In genomic region chr7:106222545-106222944, GRCh38 we compare ENCODE assay signal across 14 cellular contexts.
DNase-seq lines count a peak whose midpoint lies in the region; ATAC-seq and TF ChIP-seq lines count a peak whose summit lies in the region.
"Had no signal": no experiment of that assay in that cellular context is flagged by ENCODE, and none has a peak within 500 bp of the region (broad histone marks: within the 10 kb centered on the region; RNA-seq: fewer than 3 reads in every experiment).

No MANE protein-coding gene starts in this region.

- CTCF ChIA-PET in activated CD8-positive, alpha-beta T cell treated with anti-CD3 and anti-CD28 coated beads, Interleukin-2, amount 10 ng/mL, durations not matched to agents 7 days and 5 days (lab: Charles Lee): interaction anchor here (1.4 kb wide), 1 partner anchor 46 kb away, joined by 5 read pairs; no protein-coding TSS in a partner anchor
- CTCF ChIA-PET in activated CD8-positive, alpha-beta T cell treated with anti-CD3 and anti-CD28 coated beads for 36 hours (lab: Charles Lee): no interaction called here

- peaks cover 12% of the 10 kb centered on the region for H3K27me3 Mint-ChIP-seq in activated CD8-positive, alpha-beta T cell treated with anti-CD3 and anti-CD28 coated beads, Interleukin-2, amount 10 ng/mL, durations not matched to agents 7 days and 5 days (ENCODE audit: low read depth)
- H3K27me3 Mint-ChIP-seq in activated CD8-positive, alpha-beta T cell treated with anti-CD3 and anti-CD28 coated beads for 36 hours: peaks cover 16% of the 10 kb centered on the region
- H3K27me3 Mint-ChIP-seq in endothelial cell (ENCODE audit: unreplicated experiment): no peaks in the 10 kb centered on the region

- DNase-seq in activated CD8-positive, alpha-beta T cell treated with anti-CD3 and anti-CD28 coated beads, Interleukin-2, amount 10 ng/mL, durations not matched to agents 7 days and 5 days: no peak
- DNase-seq in activated CD8-positive, alpha-beta T cell treated with anti-CD3 and anti-CD28 coated beads for 36 hours: no peak
- DNase-seq in left ventricle myocardium inferior (no peak), right atrium auricular region (ENCODE audit: low spot score) (no peak), endothelial cell (ENCODE audit: low spot score) (no peak), tibial artery (no peak), sigmoid colon (no peak)
- DNase-seq in stimulated activated CD4-positive, alpha-beta T cell treated with anti-CD3 and anti-CD28 coated beads, Interleukin-12 subunit alpha, Interleukin-12 subunit beta, amount 100 ng/mL, for 4 hours: no peak
- DNase-seq: BE2C; CD4-positive, alpha-beta memory T cell; DMS79; H9 had no signal

- 91 to 98% methylated on average over 2 of the region's 2 CpGs for WGBS in sigmoid colon, 2 donors

- peaks cover 26% of the 10 kb centered on the region for H3K4me1 Mint-ChIP-seq in activated CD8-positive, alpha-beta T cell treated with anti-CD3 and anti-CD28 coated beads, Interleukin-2, amount 10 ng/mL, durations not matched to agents 7 days and 5 days (ENCODE audit: low read depth)
- peaks cover 7% of the 10 kb centered on the region for H3K4me1 Mint-ChIP-seq in activated CD8-positive, alpha-beta T cell treated with anti-CD3 and anti-CD28 coated beads for 36 hours (ENCODE audit: low read depth)
- H3K4me1 Mint-ChIP-seq in endothelial cell (ENCODE audit: unreplicated experiment): peaks cover 41% of the 10 kb centered on the region

- POLR2A ChIA-PET in activated CD8-positive, alpha-beta T cell treated with anti-CD3 and anti-CD28 coated beads, Interleukin-2, amount 10 ng/mL, durations not matched to agents 7 days and 5 days (lab: Charles Lee): no interaction called here
- POLR2A ChIA-PET in activated CD8-positive, alpha-beta T cell treated with anti-CD3 and anti-CD28 coated beads for 36 hours (lab: Charles Lee): no interaction called here

- ATAC-seq in activated CD8-positive, alpha-beta T cell treated with anti-CD3 and anti-CD28 coated beads, Interleukin-2, amount 10 ng/mL, durations not matched to agents 7 days and 5 days: no peak
- ATAC-seq in activated CD8-positive, alpha-beta T cell treated with anti-CD3 and anti-CD28 coated beads for 36 hours: no peak

- peak overlapping the region; percentile 2 for H3K27ac Mint-ChIP-seq in activated CD8-positive, alpha-beta T cell treated with anti-CD3 and anti-CD28 coated beads, Interleukin-2, amount 10 ng/mL, durations not matched to agents 7 days and 5 days
- H3K27ac Mint-ChIP-seq in activated CD8-positive, alpha-beta T cell treated with anti-CD3 and anti-CD28 coated beads for 36 hours: no peak overlapping the region
- H3K27ac Mint-ChIP-seq in endothelial cell (ENCODE audit: unreplicated experiment): peak overlapping the region; percentile 17
- H3K27ac Mint-ChIP-seq: GM23338, H9 had no signal

- H3K36me3 ChIP-seq in left ventricle myocardium inferior: no peaks in the 10 kb centered on the region
- H3K36me3 ChIP-seq in right atrium auricular region: no peaks in the 10 kb centered on the region
- H3K36me3 ChIP-seq in tibial artery: no peaks in the 10 kb centered on the region
- no peaks in the 10 kb centered on the region for H3K36me3 ChIP-seq in sigmoid colon
- H3K36me3 ChIP-seq: BE2C had no signal

- peak overlapping the region; percentile 34 for H3K27ac ChIP-seq in left ventricle myocardium inferior (replicated peaks)
- peak overlapping the region in 1 of 2 donors; percentile 3 for H3K27ac ChIP-seq in right atrium auricular region
- peak overlapping the region; percentile 25 to 30 for H3K27ac ChIP-seq in tibial artery
- no peak overlapping the region for H3K27ac ChIP-seq in sigmoid colon
- H3K27ac ChIP-seq: C4-2B had no signal

- H3K4me3 ChIP-seq in left ventricle myocardium inferior (no peak overlapping the region), right atrium auricular region (no peak overlapping the region), tibial artery (no peak overlapping the region), sigmoid colon (no peak overlapping the region)
- H3K4me3 ChIP-seq: GM23338 had no signal

- intact Hi-C loops in activated CD8-positive, alpha-beta T cell treated with anti-CD3 and anti-CD28 coated beads for 36 hours (cut with micrococcal nuclease): no loop called here
- intact Hi-C loops in left ventricle myocardium inferior (cut with micrococcal nuclease): no loop called here
- intact Hi-C loops in tibial artery (cut with DNase I; ENCODE audit: low total_unique reads): no loop called here
- intact Hi-C loops in sigmoid colon (cut with DNase I): no loop called here

- TF ChIP-seq POLR2A in sigmoid colon (IDR thresholded peaks at IDR 0.05): no peak

- no peak for TF ChIP-seq CTCF in activated CD8-positive, alpha-beta T cell treated with anti-CD3 and anti-CD28 coated beads for 36 hours (IDR thresholded peaks at IDR 0.05)
- TF ChIP-seq CTCF in left ventricle myocardium inferior (IDR thresholded peaks at IDR 0.05; ENCODE audit: borderline replicate concordance): no peak
- no peak for TF ChIP-seq CTCF in right atrium auricular region (IDR thresholded peaks at IDR 0.05)
- no peak for TF ChIP-seq CTCF in endothelial cell (IDR thresholded peaks at IDR 0.05; ENCODE audit: unreplicated experiment)
- TF ChIP-seq CTCF in tibial artery (IDR thresholded peaks at IDR 0.05): no peak
- TF ChIP-seq CTCF in sigmoid colon (IDR thresholded peaks at IDR 0.05): no peak

- no peaks in the 10 kb centered on the region for H3K27me3 ChIP-seq in left ventricle myocardium inferior (ENCODE audit: low read depth)
- H3K27me3 ChIP-seq in right atrium auricular region: no peaks in the 10 kb centered on the region
- H3K27me3 ChIP-seq in tibial artery: no peaks in the 10 kb centered on the region
- H3K27me3 ChIP-seq in sigmoid colon: no peaks in the 10 kb centered on the region

- TF ChIP-seq EP300 in sigmoid colon (IDR thresholded peaks at IDR 0.05): no peak

- H3K9me3 Mint-ChIP-seq in activated CD8-positive, alpha-beta T cell treated with anti-CD3 and anti-CD28 coated beads, Interleukin-2, amount 10 ng/mL, durations not matched to agents 7 days and 5 days (ENCODE audit: insufficient read depth): no peaks in the 10 kb centered on the region
- H3K9me3 Mint-ChIP-seq in activated CD8-positive, alpha-beta T cell treated with anti-CD3 and anti-CD28 coated beads for 36 hours: no peaks in the 10 kb centered on the region
- no peaks in the 10 kb centered on the region for H3K9me3 Mint-ChIP-seq in endothelial cell (ENCODE audit: unreplicated experiment)
- H3K9me3 Mint-ChIP-seq: GM23338, H9 had no signal

- no peaks in the 10 kb centered on the region for H3K36me3 Mint-ChIP-seq in activated CD8-positive, alpha-beta T cell treated with anti-CD3 and anti-CD28 coated beads, Interleukin-2, amount 10 ng/mL, durations not matched to agents 7 days and 5 days (ENCODE audit: low read depth)
- H3K36me3 Mint-ChIP-seq in activated CD8-positive, alpha-beta T cell treated with anti-CD3 and anti-CD28 coated beads for 36 hours (ENCODE audit: low read depth): no peaks in the 10 kb centered on the region
- peaks cover 4% of the 10 kb centered on the region for H3K36me3 Mint-ChIP-seq in endothelial cell (ENCODE audit: low read depth, unreplicated experiment)
- H3K36me3 Mint-ChIP-seq: CD4-positive, alpha-beta memory T cell had no signal

- H3K4me3 Mint-ChIP-seq in activated CD8-positive, alpha-beta T cell treated with anti-CD3 and anti-CD28 coated beads, Interleukin-2, amount 10 ng/mL, durations not matched to agents 7 days and 5 days: no peak overlapping the region
- no peak overlapping the region for H3K4me3 Mint-ChIP-seq in activated CD8-positive, alpha-beta T cell treated with anti-CD3 and anti-CD28 coated beads for 36 hours
- H3K4me3 Mint-ChIP-seq in endothelial cell (ENCODE audit: unreplicated experiment): no peak overlapping the region
- H3K4me3 Mint-ChIP-seq: CD4-positive, alpha-beta memory T cell; GM23338; H9 had no signal

- H3K9me3 ChIP-seq in left ventricle myocardium inferior (replicated peaks): no peaks in the 10 kb centered on the region
- H3K9me3 ChIP-seq in right atrium auricular region: no peaks in the 10 kb centered on the region
- H3K9me3 ChIP-seq in tibial artery: no peaks in the 10 kb centered on the region
- H3K9me3 ChIP-seq in sigmoid colon: no peaks in the 10 kb centered on the region
- H3K9me3 ChIP-seq: BE2C had no signal

- H3K4me1 ChIP-seq in left ventricle myocardium inferior (peaks cover 38% of the 10 kb centered on the region), right atrium auricular region (peaks cover 0 to 33% of the 10 kb centered on the region in 2 donors), tibial artery (peaks cover 0 to 23% (median 3%) of the 10 kb centered on the region in 4 donors), sigmoid colon (peaks cover 0 to 15% (median 7%) of the 10 kb centered on the region in 4 donors)
- H3K4me1 ChIP-seq: BE2C had no signal

Comparison
In these comparisons a context has a peak if more than half of its experiments do, and no peak if none do; other contexts are left out.
1. H3K27ac ChIP-seq: peak in left ventricle myocardium inferior (single experiment) and tibial artery (2 of 2); none in sigmoid colon (0 of 4).